ENCODE assay signal across 23 cellular contexts in the genomic region with DNA sequence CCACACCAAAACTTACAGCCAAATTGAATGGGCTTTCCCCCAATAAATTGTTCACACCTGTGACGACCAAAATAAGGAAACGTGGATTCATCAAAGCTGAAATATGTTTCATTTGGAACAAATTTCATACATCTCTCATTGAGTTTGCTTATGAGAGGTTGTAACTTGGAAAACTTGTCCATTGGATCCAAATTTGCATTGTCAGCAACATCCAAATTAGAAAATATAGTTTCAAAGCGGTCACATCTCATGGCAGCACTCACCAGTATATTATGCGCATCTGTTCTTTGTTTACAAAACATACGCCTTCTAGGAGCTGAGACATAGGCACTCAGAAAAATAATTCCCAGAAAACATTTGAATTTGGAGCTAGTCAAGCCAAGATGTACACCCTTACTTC.
A peak's percentile ranks its signal among the peaks of the same experiment; 100 is the strongest.
DNase-seq lines count a peak whose midpoint lies in the region; ATAC-seq, FAIRE-seq and TF ChIP-seq lines count a peak whose summit lies in the region.
"Had no signal": no experiment of that assay in that cellular context is flagged by ENCODE, and none has a peak within 500 bp of the region (broad histone marks: within the 10 kb centered on the region; RNA-seq: fewer than 3 reads in every experiment).

No MANE protein-coding gene starts in this region.

- FAIRE-seq in HepG2 (lab: Jason Lieb, UNC) (no peak), K562 (lab: Jason Lieb, UNC) (no peak)
- FAIRE-seq: GM12891, GM19239 had no signal

- H3K79me2 ChIP-seq in HepG2 (ENCODE audit: insufficient read depth, low read length) = no peaks in the 10 kb centered on the region
- H3K79me2 ChIP-seq in K562 (ENCODE audit: control insufficient read depth, insufficient read depth, low read length) = no peaks in the 10 kb centered on the region

- TF ChIP-seq RAD21 in HepG2 (CRISPR knock-in tag; IDR thresholded peaks at IDR 0.05) = no peak
- TF ChIP-seq RAD21 in K562 (CRISPR knock-in tag; conservative IDR thresholded peaks at IDR 0.05 in 1 of 2, IDR thresholded peaks at IDR 0.05 in 1 of 2) = no peak

- H3K4me3 ChIP-seq in HepG2 (replicated peaks in 1 of 3; ENCODE audit: insufficient read depth in 1 of 3, low read depth in 2 of 3, low read length in 3 of 3) (no peak overlapping the region), right lobe of liver (no peak overlapping the region), K562 (no peak overlapping the region)
- H3K4me3 ChIP-seq: BLaER1 had no signal

- WGBS in HepG2 (ENCODE audit: low lambda C conversion rate) = 30% methylated on average over 5 of the region's 5 CpGs
- WGBS in right lobe of liver (ENCODE audit: insufficient coverage, low coverage, low lambda C conversion rate, missing lambda C conversion rate) = 70% methylated on average over 5 of the region's 5 CpGs
- WGBS in K562 (ENCODE audit: insufficient coverage, low coverage, missing lambda C conversion rate) = 0% methylated on average over 5 of the region's 5 CpGs

- TF ChIP-seq CTCF in HepG2 (CRISPR knock-in tag; IDR thresholded peaks at IDR 0.05) (no peak), right lobe of liver (IDR thresholded peaks at IDR 0.05) (no peak), K562 (IDR thresholded peaks at IDR 0.05 in 2 of 3, conservative IDR thresholded peaks at IDR 0.05 in 1 of 3; ENCODE audit: insufficient read depth in 2 of 3, low read depth in 1 of 3, low read length in 3 of 3) (no peak), GM10266 (IDR thresholded peaks at IDR 0.05; ENCODE audit: control insufficient read depth, insufficient read depth, low read depth, missing control alignments) (no peak)

- H2AFZ ChIP-seq in HepG2 (ENCODE audit: low read length) (no peak overlapping the region), K562 (ENCODE audit: low read depth, low read length) (no peak overlapping the region)

- DNase-seq in HepG2 (ENCODE audit: low spot score) (no peak), right lobe of liver (no peak), K562 (ENCODE audit: extremely low read depth in 1 of 4, low spot score in 3 of 4) (no peak), substantia nigra (lab: John Stamatoyannopoulos, UW) (no peak), GM10266 (ENCODE audit: extremely low spot score) (no peak)
- DNase-seq: ACHN; BE2C; C1 segment of cervical spinal cord; CD4-positive, alpha-beta memory T cell; CD4-positive, CD25-positive, alpha-beta regulatory T cell; CD8-positive, alpha-beta memory T cell; COR-L47; DMS 273 treated with DMSO at 0.1 percent for 48 hours; DMS153; DMS53; DMS79; DND-41; EL; GDM1 had no signal

- BruUV-seq in HepG2 (replicated peaks; lab: Mats Ljungman, UMichigan) (no TSS peak), K562 (replicated peaks; lab: Mats Ljungman, UMichigan) (no TSS peak)

- H3K4me2 ChIP-seq in HepG2 (ENCODE audit: low read depth, low read length) (no peak overlapping the region), K562 (ENCODE audit: insufficient read depth, low read length) (no peak overlapping the region)
- H3K4me2 ChIP-seq: BLaER1 had no signal

- H3K9ac ChIP-seq in HepG2 (ENCODE audit: insufficient read depth, low read depth, low read length) = no peak overlapping the region
- no peak overlapping the region for H3K9ac ChIP-seq in K562 (ENCODE audit: insufficient read depth in 1 of 2, low read depth in 2 of 2, low read length in 2 of 2)
- H3K9ac ChIP-seq: BLaER1 had no signal

- intact Hi-C loops in HepG2 (cut with micrococcal nuclease; ENCODE audit: unreplicated experiment) = no loop called here
- intact Hi-C loops in right lobe of liver (cut with DNase I) = no loop called here
- intact Hi-C loops in K562 (cut with micrococcal nuclease) = no loop called here

- H3K27ac ChIP-seq in HepG2 (ENCODE audit: extremely low read length, insufficient read depth, low read length) (no peak overlapping the region), right lobe of liver (no peak overlapping the region), K562 (ENCODE audit: extremely low read depth, low read depth, low read length) (no peak overlapping the region), substantia nigra (ENCODE audit: low read depth, low read length, poor library complexity, severe bottlenecking) (no peak overlapping the region)
- H3K27ac ChIP-seq: 22Rv1, BLaER1 had no signal

- TF ChIP-seq POLR2A in HepG2 (IDR thresholded peaks at IDR 0.05; ENCODE audit: insufficient read depth in 1 of 2, low read depth in 2 of 2, low read length in 2 of 2) (no peak), right lobe of liver (IDR thresholded peaks at IDR 0.05) (no peak), K562 (conservative IDR thresholded peaks at IDR 0.05) (no peak)

- H3K9me1 ChIP-seq in K562 (ENCODE audit: control insufficient read depth, insufficient read depth, low read length) = no peaks in the 10 kb centered on the region

- H3K9me3 ChIP-seq in HepG2 (ENCODE audit: low read length) (peaks cover 61% of the 10 kb centered on the region), right lobe of liver (no peaks in the 10 kb centered on the region), K562 (replicated peaks; ENCODE audit: control insufficient read depth, insufficient read depth, low read depth, low read length) (no peaks in the 10 kb centered on the region)
- H3K9me3 ChIP-seq: BE2C had no signal

- H3K4me1 ChIP-seq in HepG2 (ENCODE audit: insufficient read depth, low read length) (no peaks in the 10 kb centered on the region), right lobe of liver (no peaks in the 10 kb centered on the region), K562 (replicated peaks in 1 of 2; ENCODE audit: control insufficient read depth in 2 of 2, insufficient read depth in 2 of 2, low read length in 2 of 2) (no peaks in the 10 kb centered on the region)
- H3K4me1 ChIP-seq: BE2C, BLaER1 had no signal

- no peak for TF ChIP-seq EP300 in HepG2 (IDR thresholded peaks at IDR 0.05; ENCODE audit: low read depth in 2 of 2, low read length in 2 of 2)
- no peak for TF ChIP-seq EP300 in HepG2 (CRISPR knock-in tag; IDR thresholded peaks at IDR 0.05; ENCODE audit: borderline replicate concordance)
- TF ChIP-seq EP300 in K562 (IDR thresholded peaks at IDR 0.05; ENCODE audit: low read length) = no peak

- CTCF ChIA-PET in HepG2 (lab: Yijun Ruan, JAX; ENCODE audit: low intra/inter-chr PET ratio, low total read pairs) (no interaction called here), K562 (lab: Yijun Ruan, JAX; ENCODE audit: low intra/inter-chr PET ratio) (no interaction called here)

- POLR2A ChIA-PET in HepG2 (lab: Yijun Ruan, JAX) = no interaction called here
- POLR2A ChIA-PET in K562 (lab: Yijun Ruan, JAX) = no interaction called here

- H3K27me3 ChIP-seq in HepG2 (ENCODE audit: control insufficient read depth in 1 of 2, insufficient read depth in 2 of 2, low read length in 2 of 2) = no peaks in the 10 kb centered on the region; a peak in 1 of 5 replicates
- no peaks in the 10 kb centered on the region for H3K27me3 ChIP-seq in right lobe of liver
- H3K27me3 ChIP-seq in K562 (ENCODE audit: control insufficient read depth in 2 of 2, insufficient read depth in 2 of 2, low read length in 2 of 2) = no peaks in the 10 kb centered on the region
- H3K27me3 ChIP-seq: BE2C, BLaER1 had no signal

- H3K36me3 ChIP-seq in HepG2 (replicated peaks in 1 of 2; ENCODE audit: control insufficient read depth in 1 of 2, insufficient read depth in 2 of 2, low read length in 2 of 2) (no peaks in the 10 kb centered on the region), right lobe of liver (no peaks in the 10 kb centered on the region), K562 (ENCODE audit: control insufficient read depth, insufficient read depth, low read length) (no peaks in the 10 kb centered on the region)
- H3K36me3 ChIP-seq: BE2C, BLaER1 had no signal

- in situ Hi-C loops in HepG2 (cut with HindIII; ENCODE audit: extremely low pct_ligation_motif_present, low pct_unique_long_range_greater_than_20kb) (no loop called here), K562 (cut with MboI) (no loop called here)

- ATAC-seq in HepG2 (no peak), right lobe of liver (no peak), K562 (no peak)

- H4K20me1 ChIP-seq in HepG2 (ENCODE audit: insufficient read depth, low read length) (no peaks in the 10 kb centered on the region), K562 (replicated peaks; ENCODE audit: control insufficient read depth, insufficient read depth, low read length) (no peaks in the 10 kb centered on the region)
- H4K20me1 ChIP-seq: BLaER1 had no signal

TF ChIP-seq in HepG2, 621 proteins besides CTCF, POLR2A, EP300 and RAD21 (continues in another document):
- TF ChIP-seq MAFF (IDR thresholded peaks at IDR 0.05; ENCODE audit: low read depth, low read length) (peak; percentile 84), MAFK (conservative IDR thresholded peaks at IDR 0.05 in 1 of 2, IDR thresholded peaks at IDR 0.05 in 1 of 2; ENCODE audit: low read length in 2 of 2) (peak; percentile 82 to 91), KLF16 (CRISPR knock-in tag; IDR thresholded peaks at IDR 0.05) (no peak)
- TF ChIP-seq, protein P1, sequence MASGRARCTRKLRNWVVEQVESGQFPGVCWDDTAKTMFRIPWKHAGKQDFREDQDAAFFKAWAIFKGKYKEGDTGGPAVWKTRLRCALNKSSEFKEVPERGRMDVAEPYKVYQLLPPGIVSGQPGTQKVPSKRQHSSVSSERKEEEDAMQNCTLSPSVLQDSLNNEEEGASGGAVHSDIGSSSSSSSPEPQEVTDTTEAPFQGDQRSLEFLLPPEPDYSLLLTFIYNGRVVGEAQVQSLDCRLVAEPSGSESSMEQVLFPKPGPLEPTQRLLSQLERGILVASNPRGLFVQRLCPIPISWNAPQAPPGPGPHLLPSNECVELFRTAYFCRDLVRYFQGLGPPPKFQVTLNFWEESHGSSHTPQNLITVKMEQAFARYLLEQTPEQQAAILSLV (CRISPR knock-in tag; IDR thresholded peaks at IDR 0.05; ENCODE audit: borderline replicate concordance) = no peak

TF ChIP-seq in K562, 482 proteins besides CTCF, POLR2A, EP300 and RAD21 (continues in another document):
- TF ChIP-seq RBM39 (optimal IDR thresholded peaks at IDR 0.05; ENCODE audit: low read depth, low read length) = no peak
- TF ChIP-seq ETV6 (IDR thresholded peaks at IDR 0.05; ENCODE audit: borderline replicate concordance in 1 of 2, low read depth in 2 of 2, low read length in 1 of 2) = no peak
- no peak for TF ChIP-seq ETV6 (CRISPR knock-in tag; IDR thresholded peaks at IDR 0.05; ENCODE audit: borderline replicate concordance)
- no peak for TF ChIP-seq ARID2 (IDR thresholded peaks at IDR 0.05)
- TF ChIP-seq C11orf30 (IDR thresholded peaks at IDR 0.05; ENCODE audit: low read depth) = 0 out of 2 replicates have a peak, but pooled peaks have one; percentile 22
- no peak for TF ChIP-seq ZNF695 (CRISPR knock-in tag; IDR thresholded peaks at IDR 0.05)
- TF ChIP-seq MAFF (IDR thresholded peaks at IDR 0.05; ENCODE audit: low read length) = peak; percentile 61
